In genomic region chr1:99849413-99849743, GRCh38 we compare ENCODE assay signal across 1 cellular context.
TF ChIP-seq lines count a peak whose summit lies in the region.

No MANE protein-coding gene starts in this region.

TF ChIP-seq in HepG2, 621 proteins besides CTCF, POLR2A, EP300 and RAD21 (continued from another document):
- TF ChIP-seq PAXIP1 (CRISPR knock-in tag; conservative IDR thresholded peaks at IDR 0.05) (no peak), CSRNP2 (CRISPR knock-in tag; conservative IDR thresholded peaks at IDR 0.05; ENCODE audit: low read depth) (no peak), ZBTB43 (CRISPR knock-in tag; conservative IDR thresholded peaks at IDR 0.05) (no peak), ZNF639 (CRISPR knock-in tag; conservative IDR thresholded peaks at IDR 0.05) (no peak), ELF3 (CRISPR knock-in tag; IDR thresholded peaks at IDR 0.05) (no peak), KLF16 (CRISPR knock-in tag; IDR thresholded peaks at IDR 0.05) (no peak), PREB (CRISPR knock-in tag; IDR thresholded peaks at IDR 0.05) (no peak), MAX (IDR thresholded peaks at IDR 0.05) (peak; percentile 77), HOXA5 (CRISPR knock-in tag; IDR thresholded peaks at IDR 0.05) (0 out of 2 replicates have a peak, but pooled peaks have one; percentile 3), NR3C1 (CRISPR knock-in tag; IDR thresholded peaks at IDR 0.05) (no peak), HNRNPH1 (optimal IDR thresholded peaks at IDR 0.05; ENCODE audit: low read depth, low read length) (no peak), FOXO1 (CRISPR knock-in tag; IDR thresholded peaks at IDR 0.05) (no peak), TBP (CRISPR knock-in tag; IDR thresholded peaks at IDR 0.05) (no peak), REPIN1 (CRISPR knock-in tag; IDR thresholded peaks at IDR 0.05; ENCODE audit: borderline replicate concordance, low read depth) (no peak), ZBTB14 (CRISPR knock-in tag; IDR thresholded peaks at IDR 0.05) (no peak), POLR2G (IDR thresholded peaks at IDR 0.05; ENCODE audit: low read depth, low read length) (no peak)
